Comparison of ENCODE assay signal across 1 cellular context in the genomic region with DNA sequence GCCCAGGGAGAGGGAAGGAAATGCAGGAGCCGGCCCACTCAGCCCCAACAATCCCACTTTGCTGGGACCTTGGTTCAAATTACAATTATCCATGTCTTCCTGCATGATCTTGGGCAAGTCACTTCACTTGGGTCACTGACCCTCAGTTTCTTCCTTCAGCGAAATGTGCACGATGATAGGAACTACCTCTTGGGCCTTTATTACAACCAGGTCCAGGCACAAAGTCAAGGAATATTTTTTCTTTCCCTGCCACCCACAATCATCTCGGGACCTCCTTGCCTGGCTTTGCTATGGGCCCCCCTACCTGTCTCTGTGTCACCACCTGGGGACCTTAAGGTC.
TF ChIP-seq lines count a peak whose summit lies in the region.

No MANE protein-coding gene starts in this region.

TF ChIP-seq in GM23338, 12 proteins besides CTCF, POLR2A, EP300 and RAD21 (continued from another document):
- TF ChIP-seq, protein P1, sequence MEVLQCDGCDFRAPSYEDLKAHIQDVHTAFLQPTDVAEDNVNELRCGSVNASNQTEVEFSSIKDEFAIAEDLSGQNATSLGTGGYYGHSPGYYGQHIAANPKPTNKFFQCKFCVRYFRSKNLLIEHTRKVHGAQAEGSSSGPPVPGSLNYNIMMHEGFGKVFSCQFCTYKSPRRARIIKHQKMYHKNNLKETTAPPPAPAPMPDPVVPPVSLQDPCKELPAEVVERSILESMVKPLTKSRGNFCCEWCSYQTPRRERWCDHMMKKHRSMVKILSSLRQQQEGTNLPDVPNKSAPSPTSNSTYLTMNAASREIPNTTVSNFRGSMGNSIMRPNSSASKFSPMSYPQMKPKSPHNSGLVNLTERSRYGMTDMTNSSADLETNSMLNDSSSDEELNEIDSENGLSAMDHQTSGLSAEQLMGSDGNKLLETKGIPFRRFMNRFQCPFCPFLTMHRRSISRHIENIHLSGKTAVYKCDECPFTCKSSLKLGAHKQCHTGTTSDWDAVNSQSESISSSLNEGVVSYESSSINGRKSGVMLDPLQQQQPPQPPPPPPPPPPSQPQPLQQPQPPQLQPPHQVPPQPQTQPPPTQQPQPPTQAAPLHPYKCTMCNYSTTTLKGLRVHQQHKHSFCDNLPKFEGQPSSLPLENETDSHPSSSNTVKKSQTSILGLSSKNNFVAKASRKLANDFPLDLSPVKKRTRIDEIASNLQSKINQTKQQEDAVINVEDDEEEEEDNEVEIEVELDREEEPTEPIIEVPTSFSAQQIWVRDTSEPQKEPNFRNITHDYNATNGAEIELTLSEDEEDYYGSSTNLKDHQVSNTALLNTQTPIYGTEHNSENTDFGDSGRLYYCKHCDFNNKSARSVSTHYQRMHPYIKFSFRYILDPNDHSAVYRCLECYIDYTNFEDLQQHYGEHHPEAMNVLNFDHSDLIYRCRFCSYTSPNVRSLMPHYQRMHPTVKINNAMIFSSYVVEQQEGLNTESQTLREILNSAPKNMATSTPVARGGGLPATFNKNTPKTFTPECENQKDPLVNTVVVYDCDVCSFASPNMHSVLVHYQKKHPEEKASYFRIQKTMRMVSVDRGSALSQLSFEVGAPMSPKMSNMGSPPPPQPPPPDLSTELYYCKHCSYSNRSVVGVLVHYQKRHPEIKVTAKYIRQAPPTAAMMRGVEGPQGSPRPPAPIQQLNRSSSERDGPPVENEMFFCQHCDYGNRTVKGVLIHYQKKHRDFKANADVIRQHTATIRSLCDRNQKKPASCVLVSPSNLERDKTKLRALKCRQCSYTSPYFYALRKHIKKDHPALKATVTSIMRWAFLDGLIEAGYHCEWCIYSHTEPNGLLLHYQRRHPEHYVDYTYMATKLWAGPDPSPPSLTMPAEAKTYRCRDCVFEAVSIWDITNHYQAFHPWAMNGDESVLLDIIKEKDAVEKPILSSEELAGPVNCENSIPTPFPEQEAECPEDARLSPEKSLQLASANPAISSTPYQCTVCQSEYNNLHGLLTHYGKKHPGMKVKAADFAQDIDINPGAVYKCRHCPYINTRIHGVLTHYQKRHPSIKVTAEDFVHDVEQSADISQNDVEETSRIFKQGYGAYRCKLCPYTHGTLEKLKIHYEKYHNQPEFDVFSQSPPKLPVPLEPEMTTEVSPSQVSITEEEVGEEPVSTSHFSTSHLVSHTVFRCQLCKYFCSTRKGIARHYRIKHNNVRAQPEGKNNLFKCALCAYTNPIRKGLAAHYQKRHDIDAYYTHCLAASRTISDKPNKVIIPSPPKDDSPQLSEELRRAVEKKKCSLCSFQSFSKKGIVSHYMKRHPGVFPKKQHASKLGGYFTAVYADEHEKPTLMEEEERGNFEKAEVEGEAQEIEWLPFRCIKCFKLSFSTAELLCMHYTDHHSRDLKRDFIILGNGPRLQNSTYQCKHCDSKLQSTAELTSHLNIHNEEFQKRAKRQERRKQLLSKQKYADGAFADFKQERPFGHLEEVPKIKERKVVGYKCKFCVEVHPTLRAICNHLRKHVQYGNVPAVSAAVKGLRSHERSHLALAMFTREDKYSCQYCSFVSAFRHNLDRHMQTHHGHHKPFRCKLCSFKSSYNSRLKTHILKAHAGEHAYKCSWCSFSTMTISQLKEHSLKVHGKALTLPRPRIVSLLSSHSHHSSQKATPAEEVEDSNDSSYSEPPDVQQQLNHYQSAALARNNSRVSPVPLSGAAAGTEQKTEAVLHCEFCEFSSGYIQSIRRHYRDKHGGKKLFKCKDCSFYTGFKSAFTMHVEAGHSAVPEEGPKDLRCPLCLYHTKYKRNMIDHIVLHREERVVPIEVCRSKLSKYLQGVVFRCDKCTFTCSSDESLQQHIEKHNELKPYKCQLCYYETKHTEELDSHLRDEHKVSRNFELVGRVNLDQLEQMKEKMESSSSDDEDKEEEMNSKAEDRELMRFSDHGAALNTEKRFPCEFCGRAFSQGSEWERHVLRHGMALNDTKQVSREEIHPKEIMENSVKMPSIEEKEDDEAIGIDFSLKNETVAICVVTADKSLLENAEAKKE (CRISPR knock-in tag; IDR thresholded peaks at IDR 0.05): no peak
- TF ChIP-seq POLR2AphosphoS5 (IDR thresholded peaks at IDR 0.05; ENCODE audit: low read depth): no peak
- TF ChIP-seq CREB1 (CRISPR knock-in tag; IDR thresholded peaks at IDR 0.05; ENCODE audit: low read depth): no peak
- TF ChIP-seq, protein P2, sequence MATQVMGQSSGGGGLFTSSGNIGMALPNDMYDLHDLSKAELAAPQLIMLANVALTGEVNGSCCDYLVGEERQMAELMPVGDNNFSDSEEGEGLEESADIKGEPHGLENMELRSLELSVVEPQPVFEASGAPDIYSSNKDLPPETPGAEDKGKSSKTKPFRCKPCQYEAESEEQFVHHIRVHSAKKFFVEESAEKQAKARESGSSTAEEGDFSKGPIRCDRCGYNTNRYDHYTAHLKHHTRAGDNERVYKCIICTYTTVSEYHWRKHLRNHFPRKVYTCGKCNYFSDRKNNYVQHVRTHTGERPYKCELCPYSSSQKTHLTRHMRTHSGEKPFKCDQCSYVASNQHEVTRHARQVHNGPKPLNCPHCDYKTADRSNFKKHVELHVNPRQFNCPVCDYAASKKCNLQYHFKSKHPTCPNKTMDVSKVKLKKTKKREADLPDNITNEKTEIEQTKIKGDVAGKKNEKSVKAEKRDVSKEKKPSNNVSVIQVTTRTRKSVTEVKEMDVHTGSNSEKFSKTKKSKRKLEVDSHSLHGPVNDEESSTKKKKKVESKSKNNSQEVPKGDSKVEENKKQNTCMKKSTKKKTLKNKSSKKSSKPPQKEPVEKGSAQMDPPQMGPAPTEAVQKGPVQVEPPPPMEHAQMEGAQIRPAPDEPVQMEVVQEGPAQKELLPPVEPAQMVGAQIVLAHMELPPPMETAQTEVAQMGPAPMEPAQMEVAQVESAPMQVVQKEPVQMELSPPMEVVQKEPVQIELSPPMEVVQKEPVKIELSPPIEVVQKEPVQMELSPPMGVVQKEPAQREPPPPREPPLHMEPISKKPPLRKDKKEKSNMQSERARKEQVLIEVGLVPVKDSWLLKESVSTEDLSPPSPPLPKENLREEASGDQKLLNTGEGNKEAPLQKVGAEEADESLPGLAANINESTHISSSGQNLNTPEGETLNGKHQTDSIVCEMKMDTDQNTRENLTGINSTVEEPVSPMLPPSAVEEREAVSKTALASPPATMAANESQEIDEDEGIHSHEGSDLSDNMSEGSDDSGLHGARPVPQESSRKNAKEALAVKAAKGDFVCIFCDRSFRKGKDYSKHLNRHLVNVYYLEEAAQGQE (IDR thresholded peaks at IDR 0.05; ENCODE audit: unreplicated experiment): no peak
- TF ChIP-seq EZH2phosphoT487 (IDR thresholded peaks at IDR 0.05; ENCODE audit: unreplicated experiment): no peak
- TF ChIP-seq ZNF114 (CRISPR knock-in tag; IDR thresholded peaks at IDR 0.05): no peak
- no peak for TF ChIP-seq JUNB (IDR thresholded peaks at IDR 0.05; ENCODE audit: unreplicated experiment)
- no peak for TF ChIP-seq ZNF331 (CRISPR knock-in tag; IDR thresholded peaks at IDR 0.05; ENCODE audit: low read depth)
- no peak for TF ChIP-seq NANOG (IDR thresholded peaks at IDR 0.05; ENCODE audit: borderline replicate concordance)
- TF ChIP-seq, protein P3, sequence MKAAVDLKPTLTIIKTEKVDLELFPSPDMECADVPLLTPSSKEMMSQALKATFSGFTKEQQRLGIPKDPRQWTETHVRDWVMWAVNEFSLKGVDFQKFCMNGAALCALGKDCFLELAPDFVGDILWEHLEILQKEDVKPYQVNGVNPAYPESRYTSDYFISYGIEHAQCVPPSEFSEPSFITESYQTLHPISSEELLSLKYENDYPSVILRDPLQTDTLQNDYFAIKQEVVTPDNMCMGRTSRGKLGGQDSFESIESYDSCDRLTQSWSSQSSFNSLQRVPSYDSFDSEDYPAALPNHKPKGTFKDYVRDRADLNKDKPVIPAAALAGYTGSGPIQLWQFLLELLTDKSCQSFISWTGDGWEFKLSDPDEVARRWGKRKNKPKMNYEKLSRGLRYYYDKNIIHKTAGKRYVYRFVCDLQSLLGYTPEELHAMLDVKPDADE (IDR thresholded peaks at IDR 0.05): no peak
